In genomic region chr4:24234288-24234848, GRCh38 we compare ENCODE assay signal across 17 cellular contexts.
DNase-seq lines count a peak whose midpoint lies in the region; ATAC-seq and TF ChIP-seq lines count a peak whose summit lies in the region.
"Had no signal": no experiment of that assay in that cellular context is flagged by ENCODE, and none has a peak within 500 bp of the region (broad histone marks: within the 10 kb centered on the region; RNA-seq: fewer than 3 reads in every experiment).

No MANE protein-coding gene starts in this region.

- DNase-seq in Right ventricle myocardium superior = no peak
- no peak for DNase-seq in Right ventricle myocardium inferior (ENCODE audit: missing footprints)
- DNase-seq in right cardiac atrium = no peak
- no peak for DNase-seq in gastrocnemius medialis
- no peak for DNase-seq in T-helper 2 cell treated with Interferon-gamma antibody and Interleukin-4, amounts not matched to agents 5 μg/mL and 100 μg/mL, for 36 hours (ENCODE audit: low spot score)
- DNase-seq in T-helper 1 cell = no peak
- DNase-seq: CD8-positive, alpha-beta T cell; COR-L47; DMS153; DMS79 treated with DMSO at 0.1 percent for 48 hours; EL; GDM1; GOT3; H9 had no signal

- no peaks in the 10 kb centered on the region for H3K27me3 Mint-ChIP-seq in T-helper 2 cell treated with Interferon-gamma antibody and Interleukin-4, amounts not matched to agents 5 μg/mL and 100 μg/mL, for 36 hours (ENCODE audit: low read depth)

- H3K9me3 ChIP-seq in right cardiac atrium (ENCODE audit: control insufficient read depth, low read length) (no peaks in the 10 kb centered on the region), gastrocnemius medialis (no peaks in the 10 kb centered on the region)

- in situ Hi-C loops in gastrocnemius medialis (cut with MboI; ENCODE audit: low sequenced_read_pairs in 4 of 4) = no loop called here

- H3K4me3 Mint-ChIP-seq in T-helper 2 cell treated with Interferon-gamma antibody and Interleukin-4, amounts not matched to agents 5 μg/mL and 100 μg/mL, for 36 hours = no peak overlapping the region
- H3K4me3 Mint-ChIP-seq: CD14-positive monocyte; CD8-positive, alpha-beta T cell; H9 had no signal

- H3K9me3 Mint-ChIP-seq in T-helper 2 cell treated with Interferon-gamma antibody and Interleukin-4, amounts not matched to agents 5 μg/mL and 100 μg/mL, for 36 hours = no peaks in the 10 kb centered on the region
- H3K9me3 Mint-ChIP-seq: CD8-positive, alpha-beta T cell; H9 had no signal

- intact Hi-C loops in Right ventricle myocardium superior (cut with DNase I) (no loop called here), Right ventricle myocardium inferior (cut with DNase I) (no loop called here), right cardiac atrium (cut with DNase I) (no loop called here), gastrocnemius medialis (cut with DNase I; ENCODE audit: low total_unique reads) (no loop called here)

- WGBS in right cardiac atrium = 60% methylated on average over 3 of the region's 3 CpGs

- H3K36me3 Mint-ChIP-seq in T-helper 2 cell treated with Interferon-gamma antibody and Interleukin-4, amounts not matched to agents 5 μg/mL and 100 μg/mL, for 36 hours (ENCODE audit: low read depth) = no peaks in the 10 kb centered on the region
- H3K36me3 Mint-ChIP-seq: CD14-positive monocyte; CD8-positive, alpha-beta T cell had no signal

- ATAC-seq in Right ventricle myocardium superior (ENCODE audit: poor library complexity) (peak; percentile 63), Right ventricle myocardium inferior (no peak), right cardiac atrium (peak in 1 of 2 donors; percentile 37), gastrocnemius medialis (peak; percentile 57 to 68), HG03175 (IDR thresholded peaks at IDR 0.05; ENCODE audit: unreplicated experiment) (no peak)
- ATAC-seq: CD8-positive, alpha-beta T cell had no signal

- no peaks in the 10 kb centered on the region for H3K4me1 ChIP-seq in right cardiac atrium (ENCODE audit: control insufficient read depth, insufficient read depth, low read length)
- peaks cover 22 to 24% of the 10 kb centered on the region in 2 donors for H3K4me1 ChIP-seq in gastrocnemius medialis

- H3K27me3 ChIP-seq in right cardiac atrium (ENCODE audit: control insufficient read depth, insufficient read depth) = no peaks in the 10 kb centered on the region
- H3K27me3 ChIP-seq in gastrocnemius medialis = no peaks in the 10 kb centered on the region

- no peaks in the 10 kb centered on the region for H3K4me1 Mint-ChIP-seq in T-helper 2 cell treated with Interferon-gamma antibody and Interleukin-4, amounts not matched to agents 5 μg/mL and 100 μg/mL, for 36 hours (ENCODE audit: low read depth)
- H3K4me1 Mint-ChIP-seq: CD14-positive monocyte had no signal

- no peak for TF ChIP-seq POLR2A in gastrocnemius medialis (IDR thresholded peaks at IDR 0.05)

- H3K27ac ChIP-seq in right cardiac atrium (ENCODE audit: low read length) (peak overlapping the region; percentile 51), gastrocnemius medialis (peak overlapping the region; percentile 66 to 77 (median 73))
- H3K27ac ChIP-seq: 22Rv1 had no signal

- H3K4me3 ChIP-seq in right cardiac atrium (ENCODE audit: low read length) = no peak overlapping the region
- peak overlapping the region in 3 of 4 donors; percentile 7 to 24 (median 24) for H3K4me3 ChIP-seq in gastrocnemius medialis

- no peak for TF ChIP-seq CTCF in gastrocnemius medialis (IDR thresholded peaks at IDR 0.05 in 4 of 5, conservative IDR thresholded peaks at IDR 0.05 in 1 of 5)

- H3K27ac Mint-ChIP-seq in T-helper 2 cell treated with Interferon-gamma antibody and Interleukin-4, amounts not matched to agents 5 μg/mL and 100 μg/mL, for 36 hours = no peak overlapping the region
- H3K27ac Mint-ChIP-seq: CD14-positive monocyte; CD8-positive, alpha-beta T cell; H9 had no signal

- no peaks in the 10 kb centered on the region for H3K36me3 ChIP-seq in gastrocnemius medialis

Comparison
In these comparisons a context has a peak if more than half of its experiments do, and no peak if none do; other contexts are left out.
1. ATAC-seq: peak in Right ventricle myocardium superior (single experiment) and gastrocnemius medialis (2 of 2); none in Right ventricle myocardium inferior (single experiment) and HG03175 (single experiment).